8 cellular contexts compared by ENCODE assay signal in genomic region chr7:38105874-38106483, GRCh38.
DNase-seq lines count a peak whose midpoint lies in the region; ATAC-seq lines count a peak whose summit lies in the region.

No MANE protein-coding gene starts in this region.

- H3K36me3 Mint-ChIP-seq in activated CD8-positive, alpha-beta T cell treated with anti-CD3 and anti-CD28 coated beads, Interleukin-2, amount 10 ng/mL, durations not matched to agents 7 days and 5 days (ENCODE audit: low read depth) = no peaks in the 10 kb centered on the region

- POLR2A ChIA-PET in activated CD8-positive, alpha-beta T cell treated with anti-CD3 and anti-CD28 coated beads, Interleukin-2, amount 10 ng/mL, durations not matched to agents 7 days and 5 days (lab: Charles Lee) = no interaction called here

- H3K4me3 Mint-ChIP-seq in activated CD8-positive, alpha-beta T cell treated with anti-CD3 and anti-CD28 coated beads, Interleukin-2, amount 10 ng/mL, durations not matched to agents 7 days and 5 days = no peak overlapping the region

- H3K9me3 Mint-ChIP-seq in activated CD8-positive, alpha-beta T cell treated with anti-CD3 and anti-CD28 coated beads, Interleukin-2, amount 10 ng/mL, durations not matched to agents 7 days and 5 days (ENCODE audit: insufficient read depth) = no peaks in the 10 kb centered on the region

- H3K27me3 Mint-ChIP-seq in activated CD8-positive, alpha-beta T cell treated with anti-CD3 and anti-CD28 coated beads, Interleukin-2, amount 10 ng/mL, durations not matched to agents 7 days and 5 days (ENCODE audit: low read depth) = peaks cover 21% of the 10 kb centered on the region

- intact Hi-C loops in left cardiac atrium (cut with DNase I) = loop anchor here (1.0 to 10.0 kb wide), 6 partner anchors 116 to 209 kb away; partner anchors contain the start of gene SFRP4 (in 1 of the 2)
- intact Hi-C loops in sciatic nerve (cut with DNase I) = loop anchor here (10.0 kb wide), 2 partner anchors 119 to 181 kb away; partner anchors contain the start of gene EPDR1

- H3K4me1 Mint-ChIP-seq in activated CD8-positive, alpha-beta T cell treated with anti-CD3 and anti-CD28 coated beads, Interleukin-2, amount 10 ng/mL, durations not matched to agents 7 days and 5 days (ENCODE audit: low read depth) = no peaks in the 10 kb centered on the region

- CTCF ChIA-PET in activated CD8-positive, alpha-beta T cell treated with anti-CD3 and anti-CD28 coated beads, Interleukin-2, amount 10 ng/mL, durations not matched to agents 7 days and 5 days (lab: Charles Lee) = interaction anchor here (0.9 to 6.3 kb wide), 7 partner anchors 30 to 264 kb away, joined by 3 to 109 read pairs (median 3); no protein-coding TSS in a partner anchor

- peak in 5 of 6 experiments; percentile 1 to 59 (median 3) for DNase-seq in stimulated activated naive CD4-positive, alpha-beta T cell (lab: John Stamatoyannopoulos, UW)
- DNase-seq in stimulated activated naive CD4-positive, alpha-beta T cell treated with Interleukin-2 at 50 U/mL for 16 hours (lab: John Stamatoyannopoulos, UW) = no peak
- peak; percentile 50 for DNase-seq in NCI-H226
- peak; percentile 28 for DNase-seq in activated CD8-positive, alpha-beta T cell treated with anti-CD3 and anti-CD28 coated beads, Interleukin-2, amount 10 ng/mL, durations not matched to agents 7 days and 5 days
- no peak for DNase-seq in left cardiac atrium
- DNase-seq in sciatic nerve (ENCODE audit: low spot score) = no peak

- ATAC-seq in HG02759 (IDR thresholded peaks at IDR 0.05; ENCODE audit: unreplicated experiment) (peak; percentile 49), left cardiac atrium (peak; percentile 44 to 53), sciatic nerve (peak; percentile 69), GM21423 (IDR thresholded peaks at IDR 0.05; ENCODE audit: unreplicated experiment) (no peak)
- ATAC-seq in activated CD8-positive, alpha-beta T cell treated with anti-CD3 and anti-CD28 coated beads, Interleukin-2, amount 10 ng/mL, durations not matched to agents 7 days and 5 days = peak; percentile 74

- H3K27ac Mint-ChIP-seq in activated CD8-positive, alpha-beta T cell treated with anti-CD3 and anti-CD28 coated beads, Interleukin-2, amount 10 ng/mL, durations not matched to agents 7 days and 5 days = no peak overlapping the region

Comparison
In these comparisons a context has a peak if more than half of its experiments do, and no peak if none do; other contexts are left out.
1. DNase-seq: peak in stimulated activated naive CD4-positive, alpha-beta T cell (5 of 6), NCI-H226 (single experiment) and activated CD8-positive, alpha-beta T cell treated with anti-CD3 and anti-CD28 coated beads, Interleukin-2, amount 10 ng/mL, durations not matched to agents 7 days and 5 days (single experiment); none in stimulated activated naive CD4-positive, alpha-beta T cell treated with Interleukin-2 at 50 U/mL for 16 hours (single experiment), left cardiac atrium (single experiment) and sciatic nerve (single experiment).